ENCODE assay signal across 8 cellular contexts in the genomic region with DNA sequence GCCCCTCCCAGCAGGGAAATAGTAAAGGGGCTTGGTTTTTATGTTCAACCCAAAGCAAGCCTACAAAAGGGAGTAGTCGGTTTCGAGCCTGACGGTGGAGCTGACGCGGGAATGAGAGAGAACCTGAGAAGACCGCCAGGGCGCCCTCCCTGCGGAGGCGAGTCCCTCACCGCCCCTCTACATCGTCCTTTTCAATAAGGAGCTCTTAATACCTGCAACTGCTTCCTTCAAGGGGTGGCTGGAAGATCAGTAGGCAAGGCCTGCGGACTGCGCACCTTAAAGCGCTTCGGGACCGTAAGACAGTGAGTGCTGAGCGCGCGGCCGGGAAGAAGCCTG. TPM values are rescaled to one million over a fixed set of nuclear protein-coding genes. Genes with fewer than 3 reads are reported as not detected.
A peak's percentile ranks its signal among the peaks of the same experiment; 100 is the strongest.
DNase-seq lines count a peak whose midpoint lies in the region; ATAC-seq and TF ChIP-seq lines count a peak whose summit lies in the region.

No MANE protein-coding gene starts in this region.

- peaks cover 21% of the 10 kb centered on the region for H3K79me2 ChIP-seq in PC-3 (ENCODE audit: low read length)

- POLR2A ChIA-PET in activated CD4-positive, alpha-beta T cell treated with anti-CD3 and anti-CD28 coated beads for 36 hours (lab: Charles Lee), result interaction anchor here (0.6 to 1.3 kb wide), 6 partner anchors 21 to 1952 kb away, joined by 3 to 6 read pairs (median 3); a partner anchor contains a TSS
- POLR2A ChIA-PET in PC-3 (lab: Charles Lee; ENCODE audit: unreplicated experiment), result interaction anchor here (0.6 kb wide), 1 partner anchor 146 kb away, joined by 3 read pairs; no protein-coding TSS in a partner anchor

- peak overlapping the region; percentile 95 for H3K4me2 ChIP-seq in PC-3 (ENCODE audit: low read length)

- no peaks in the 10 kb centered on the region for H3F3A ChIP-seq in PC-3 (ENCODE audit: low read length, unreplicated experiment)

- no peaks in the 10 kb centered on the region for H3K27me3 ChIP-seq in PC-3 (ENCODE audit: low read length)
- H3K27me3 ChIP-seq in lung (ENCODE audit: control insufficient read depth, insufficient read depth), result no peaks in the 10 kb centered on the region

- peak overlapping the region; percentile 84 for H3K27ac Mint-ChIP-seq in activated CD4-positive, alpha-beta T cell treated with anti-CD3 and anti-CD28 coated beads for 36 hours

- peak overlapping the region; percentile 91 for H3K4me3 Mint-ChIP-seq in activated CD4-positive, alpha-beta T cell treated with anti-CD3 and anti-CD28 coated beads for 36 hours

- peak overlapping the region; percentile 82 for H2AFZ ChIP-seq in PC-3 (ENCODE audit: low read length)

- H3K4me3 ChIP-seq in PC-3 (ENCODE audit: low read length) (peak overlapping the region; percentile 89), choroid plexus epithelial cell (ENCODE audit: low read depth, low read length) (peak overlapping the region; percentile 98), lung (peak overlapping the region; percentile 84)

- no peaks in the 10 kb centered on the region for H3K9me3 Mint-ChIP-seq in activated CD4-positive, alpha-beta T cell treated with anti-CD3 and anti-CD28 coated beads for 36 hours (ENCODE audit: low read depth)

- H3K4me1 Mint-ChIP-seq in activated CD4-positive, alpha-beta T cell treated with anti-CD3 and anti-CD28 coated beads for 36 hours, result peaks cover 39% of the 10 kb centered on the region

- TSS peak; percentile 67 for BruUV-seq in PC-3 (replicated peaks; lab: Mats Ljungman, UMichigan)

- no peaks in the 10 kb centered on the region for H3K36me3 ChIP-seq in PC-3 (ENCODE audit: low read depth, low read length)
- H3K36me3 ChIP-seq in lung (ENCODE audit: control insufficient read depth in 2 of 2, insufficient read depth in 2 of 2, low read length in 2 of 2), result peaks cover 0 to under 1% of the 10 kb centered on the region in 2 donors

- H3K27ac ChIP-seq in PC-3 (ENCODE audit: low read length) (peak overlapping the region; percentile 77), lung (ENCODE audit: low read depth in 1 of 2, low read length in 1 of 2) (peak overlapping the region; percentile 53 to 98)

- WGBS in lung, 2 donors, result 0 to 1% methylated on average over 20 of the region's 20 CpGs

- intact Hi-C loops in activated CD4-positive, alpha-beta T cell treated with anti-CD3 and anti-CD28 coated beads for 36 hours (cut with DNase I, micrococcal nuclease), result loop anchor here in 1 of 2 experiments (1.0 to 2.0 kb wide), 7 partner anchors 43 to 938 kb away; a partner anchor contains a TSS
- intact Hi-C loops in PC-3 (cut with micrococcal nuclease), result no loop called here

- peak; percentile 19; the same call in 1 of the 2 replicates for TF ChIP-seq CTCF in PC-3 (conservative IDR thresholded peaks at IDR 0.05; ENCODE audit: low read depth, low read length)
- TF ChIP-seq CTCF in choroid plexus epithelial cell (conservative IDR thresholded peaks at IDR 0.05; ENCODE audit: low read depth, low read length), result peak; percentile 35
- no peak for TF ChIP-seq CTCF in lung (IDR thresholded peaks at IDR 0.05; ENCODE audit: control extremely low read depth, extremely low read depth)

- H3K4me1 ChIP-seq in PC-3 (ENCODE audit: insufficient read depth, low read length), result peaks cover 14% of the 10 kb centered on the region
- H3K4me1 ChIP-seq in lung (ENCODE audit: control insufficient read depth in 2 of 2, insufficient read depth in 2 of 2, low read length in 2 of 2), result peaks cover 1 to 14% of the 10 kb centered on the region in 2 donors

- peak; percentile 10 for ATAC-seq in activated CD4-positive, alpha-beta T cell treated with anti-CD3 and anti-CD28 coated beads for 36 hours
- ATAC-seq in HG02870 (IDR thresholded peaks at IDR 0.05; ENCODE audit: unreplicated experiment), result peak; percentile 7
- ATAC-seq in PC-3, result peak; percentile 37
- no peak for ATAC-seq in lung (ENCODE audit: insufficient read depth, low FRiP score)

- H3K9me2 ChIP-seq in PC-3 (replicated peaks; ENCODE audit: low read length), result no peaks in the 10 kb centered on the region

- peak overlapping the region; percentile 97 for H3K9ac ChIP-seq in PC-3 (ENCODE audit: low read length)

- H4K20me1 ChIP-seq in PC-3 (ENCODE audit: low read length), result no peaks in the 10 kb centered on the region

- no peaks in the 10 kb centered on the region for H3K36me3 Mint-ChIP-seq in activated CD4-positive, alpha-beta T cell treated with anti-CD3 and anti-CD28 coated beads for 36 hours (ENCODE audit: low read depth)

- H3K27me3 Mint-ChIP-seq in activated CD4-positive, alpha-beta T cell treated with anti-CD3 and anti-CD28 coated beads for 36 hours, result no peaks in the 10 kb centered on the region

- CTCF ChIA-PET in activated CD4-positive, alpha-beta T cell treated with anti-CD3 and anti-CD28 coated beads for 36 hours (lab: Charles Lee), result interaction anchor here (0.5 to 3.5 kb wide), 10 partner anchors 18 to 977 kb away, joined by 3 to 28 read pairs (median 3); a partner anchor contains a TSS
- CTCF ChIA-PET in PC-3 (lab: Charles Lee), result interaction anchor here (0.6 kb wide), 2 partner anchors 66 to 233 kb away, joined by 3 to 11 read pairs; no protein-coding TSS in a partner anchor

- H3K9me3 ChIP-seq in PC-3 (ENCODE audit: low read length) (no peaks in the 10 kb centered on the region), lung (ENCODE audit: control insufficient read depth in 2 of 2, insufficient read depth in 1 of 2, low read length in 1 of 2) (no peaks in the 10 kb centered on the region)

- DNase-seq in activated CD4-positive, alpha-beta T cell treated with anti-CD3 and anti-CD28 coated beads for 36 hours, result no peak
- no peak for DNase-seq in activated CD4-positive, alpha-beta T cell treated with anti-CD3 and anti-CD28 coated beads, Interleukin-2, amount 50 U/mL, for 48 hours
- DNase-seq in PC-3 (no peak), choroid plexus epithelial cell (ENCODE audit: low read depth) (peak; percentile 69), lung (ENCODE audit: low spot score) (no peak), stromal cell of bone marrow (ENCODE audit: low read depth) (peak; percentile 21), SKM-1 (lab: John Stamatoyannopoulos, UW; ENCODE audit: unreplicated experiment) (no peak)

RNA-seq across cellular contexts. Expression of a gene that starts 0.7 kb away (rescaled TPM):
- total RNA-seq in activated CD4-positive, alpha-beta T cell treated with anti-CD3 and anti-CD28 coated beads for 36 hours, result 10 to 100 TPM; 35.2 to 40.1 TPM
- 17.9 and 20.8 TPM in 2 replicates for total RNA-seq in PC-3 (2014; rRNA removed)
- 10 to 100 TPM; 32.5 to 38.7 TPM for total RNA-seq in lung
- polyA plus RNA-seq in lung, result 10 to 100 TPM; 27.6 to 34.5 TPM

RNA-seq across cellular contexts. Expression of a gene that starts 38.8 kb away (rescaled TPM):
- 10 to 100 TPM; 74.1 to 86.6 TPM for total RNA-seq in activated CD4-positive, alpha-beta T cell treated with anti-CD3 and anti-CD28 coated beads for 36 hours
- total RNA-seq in PC-3 (2014; rRNA removed) (37.3 and 42.8 TPM in 2 replicates), lung (10 to 100 TPM; 11.2 to 22.1 TPM)
- 10 to 100 TPM; 15.9 to 28.6 TPM for polyA plus RNA-seq in lung

RNA-seq across cellular contexts. Expression of a gene that starts 45.1 kb away (rescaled TPM):
- not detected for total RNA-seq in activated CD4-positive, alpha-beta T cell treated with anti-CD3 and anti-CD28 coated beads for 36 hours
- total RNA-seq in PC-3 (2014; rRNA removed), result 1.5 and 2.4 TPM in 2 replicates
- total RNA-seq in lung, result 1 to 10 TPM; 1.4 to 2.1 TPM
- polyA plus RNA-seq in lung, result under 1 TPM; 0.02 to 0.43 TPM

Comparison
In these comparisons a context has a peak if more than half of its experiments do, and no peak if none do; other contexts are left out.
1. DNase-seq: peak in choroid plexus epithelial cell (single experiment) and stromal cell of bone marrow (single experiment); none in activated CD4-positive, alpha-beta T cell treated with anti-CD3 and anti-CD28 coated beads for 36 hours (single experiment), activated CD4-positive, alpha-beta T cell treated with anti-CD3 and anti-CD28 coated beads, Interleukin-2, amount 50 U/mL, for 48 hours (0 of 2), PC-3 (single experiment), lung (single experiment) and SKM-1 (single experiment).
2. Peak in every context shown above with its lines, with median percentiles within 50 percentile points of each other: H3K4me3 ChIP-seq.